Comparison of ENCODE assay signal across 10 cellular contexts in genomic region chr6:14596410-14596809, GRCh38.
DNase-seq lines count a peak whose midpoint lies in the region; ATAC-seq, FAIRE-seq and TF ChIP-seq lines count a peak whose summit lies in the region.
"Had no signal": no experiment of that assay in that cellular context is flagged by ENCODE, and none has a peak within 500 bp of the region (broad histone marks: within the 10 kb centered on the region; RNA-seq: fewer than 3 reads in every experiment).

No MANE protein-coding gene starts in this region.

- H2BK5ac ChIP-seq in IMR-90 (ENCODE audit: low read depth, low read length, poor library complexity, severe bottlenecking), result no peak overlapping the region

- peaks cover 4% of the 10 kb centered on the region for H3K27me3 ChIP-seq in IMR-90 (ENCODE audit: control insufficient read depth, insufficient read depth, low read length)

- no peak for TF ChIP-seq POLR2A in IMR-90 (IDR thresholded peaks at IDR 0.05; ENCODE audit: low read depth, low read length)
- no peak for TF ChIP-seq POLR2A in H54 (IDR thresholded peaks at IDR 0.05; ENCODE audit: low read depth, low read length)

- H3K36me3 ChIP-seq in IMR-90 (ENCODE audit: control insufficient read depth, insufficient read depth, low read length), result no peaks in the 10 kb centered on the region

- H3K56ac ChIP-seq in IMR-90 (ENCODE audit: extremely low read depth, insufficient read depth, low read length), result no peak overlapping the region

- intact Hi-C loops in IMR-90 (cut with micrococcal nuclease), result no loop called here

- H3K23ac ChIP-seq in IMR-90 (ENCODE audit: low read depth, low read length), result no peak overlapping the region

- no peaks in the 10 kb centered on the region for H4K20me1 ChIP-seq in IMR-90 (ENCODE audit: insufficient read depth, low read length)

- H3K4me3 ChIP-seq in IMR-90 (ENCODE audit: insufficient read depth, low read depth, low read length), result no peak overlapping the region

- H3K18ac ChIP-seq in IMR-90 (ENCODE audit: low read depth, low read length), result no peak overlapping the region

- H3K9me1 ChIP-seq in IMR-90 (ENCODE audit: insufficient read depth, low read length), result no peaks in the 10 kb centered on the region

- peak; percentile 29; the same call in 1 of the 2 replicates for ATAC-seq in IMR-90 (ENCODE audit: low read depth)
- no peak for ATAC-seq in HG02678 (IDR thresholded peaks at IDR 0.05; ENCODE audit: unreplicated experiment)
- ATAC-seq in GM19463 (IDR thresholded peaks at IDR 0.05; ENCODE audit: unreplicated experiment), result no peak

- dilution Hi-C loops in IMR-90 (cut with HindIII; ENCODE audit: low sequenced_read_pairs, unreplicated experiment), result no loop called here

- H2AFZ ChIP-seq in IMR-90 (replicated peaks; ENCODE audit: low read length, poor library complexity), result no peak overlapping the region

- FAIRE-seq in D721Med (lab: Jason Lieb, UNC), result no peak
- no peak for FAIRE-seq in H54 (lab: Jason Lieb, UNC)
- FAIRE-seq: HTR-8/SVneo had no signal

- BruUV-seq in IMR-90 (replicated peaks; lab: Mats Ljungman, UMichigan), result no TSS peak

- H3K4ac ChIP-seq in IMR-90 (ENCODE audit: low read depth, low read length), result no peak overlapping the region

- H3K9ac ChIP-seq in IMR-90 (ENCODE audit: low read depth, low read length), result no peak overlapping the region

- no peak overlapping the region for H3K27ac Mint-ChIP-seq in activated naive CD8-positive, alpha-beta T cell treated with anti-CD3 and anti-CD28 coated beads for 36 hours

- no peak for TF ChIP-seq RAD21 in IMR-90 (IDR thresholded peaks at IDR 0.05; ENCODE audit: low read length)

- H2BK120ac ChIP-seq in IMR-90 (ENCODE audit: low read depth, low read length), result no peak overlapping the region

- no peaks in the 10 kb centered on the region for H3K79me1 ChIP-seq in IMR-90 (ENCODE audit: low read depth in 1 of 2, low read length in 2 of 2)

- H3K27me3 Mint-ChIP-seq in activated naive CD8-positive, alpha-beta T cell treated with anti-CD3 and anti-CD28 coated beads for 36 hours, result no peaks in the 10 kb centered on the region
- H3K27me3 Mint-ChIP-seq: naive B cell had no signal

- no peak overlapping the region for H4K91ac ChIP-seq in IMR-90 (ENCODE audit: insufficient read depth, low read depth, low read length)

- H3K14ac ChIP-seq in IMR-90 (replicated peaks; ENCODE audit: low read depth, low read length), result no peak overlapping the region

- H3K9me3 Mint-ChIP-seq in activated naive CD8-positive, alpha-beta T cell treated with anti-CD3 and anti-CD28 coated beads for 36 hours, result no peaks in the 10 kb centered on the region
- H3K9me3 Mint-ChIP-seq: naive B cell had no signal

- H3K27ac ChIP-seq in IMR-90 (ENCODE audit: insufficient read depth, low read length), result no peak overlapping the region

- peaks cover 4% of the 10 kb centered on the region for H3K9me3 ChIP-seq in IMR-90 (ENCODE audit: control insufficient read depth, insufficient read depth, low read length)

- H2BK20ac ChIP-seq in IMR-90 (ENCODE audit: low read depth, low read length), result no peak overlapping the region

- peaks cover 7% of the 10 kb centered on the region for H3K4me1 Mint-ChIP-seq in activated naive CD8-positive, alpha-beta T cell treated with anti-CD3 and anti-CD28 coated beads for 36 hours

- in situ Hi-C loops in IMR-90 (cut with MboI; ENCODE audit: low sequenced_read_pairs), result no loop called here

- no peak overlapping the region for H3K4me2 ChIP-seq in IMR-90 (ENCODE audit: low read depth, low read length)

- WGBS in IMR-90 (ENCODE audit: extremely low coverage in 2 of 2, insufficient read length in 1 of 2), 2 experiments, result no CpG with 5 or more reads among the region's 4 CpGs

- no peak overlapping the region for H3K4me3 Mint-ChIP-seq in activated naive CD8-positive, alpha-beta T cell treated with anti-CD3 and anti-CD28 coated beads for 36 hours

- no peak overlapping the region for H2BK15ac ChIP-seq in IMR-90 (ENCODE audit: low read depth, low read length)

- CTCF ChIA-PET in IMR-90 (lab: Yijun Ruan, JAX), result no interaction called here

- H4K8ac ChIP-seq in IMR-90 (ENCODE audit: low read depth in 2 of 2, low read length in 2 of 2), result no peak overlapping the region

- H4K5ac ChIP-seq in IMR-90 (ENCODE audit: low read depth, low read length), result no peak overlapping the region

- H3K36me3 Mint-ChIP-seq in activated naive CD8-positive, alpha-beta T cell treated with anti-CD3 and anti-CD28 coated beads for 36 hours, result no peaks in the 10 kb centered on the region

- DNase-seq in COLO829 (ENCODE audit: low spot score) (peak; percentile 27), IMR-90 (peak; percentile 84), kidney glomerular epithelial cell (lab: John Stamatoyannopoulos, UW) (peak; percentile 4), D721Med (ENCODE audit: insufficient read length, low spot score) (no peak), H54 (ENCODE audit: insufficient read length, low spot score) (no peak)
- DNase-seq in activated naive CD8-positive, alpha-beta T cell treated with anti-CD3 and anti-CD28 coated beads for 36 hours, result peak; percentile 18
- DNase-seq: naive B cell had no signal

- no peaks in the 10 kb centered on the region for H3K4me1 ChIP-seq in IMR-90 (ENCODE audit: control insufficient read depth, insufficient read depth, low read length)

- no peak for TF ChIP-seq CTCF in IMR-90 (conservative IDR thresholded peaks at IDR 0.05; ENCODE audit: low read depth, low read length)
- TF ChIP-seq CTCF in D721Med (IDR thresholded peaks at IDR 0.05; ENCODE audit: insufficient read depth, missing control alignments), result no peak

- POLR2A ChIA-PET in IMR-90 (lab: Charles Lee; ENCODE audit: unreplicated experiment), result no interaction called here

- no peak overlapping the region for H2AK5ac ChIP-seq in IMR-90 (ENCODE audit: low read depth, low read length)

- no peak overlapping the region for H2AK9ac ChIP-seq in IMR-90 (replicated peaks; ENCODE audit: low read depth, low read length, poor library complexity)

TF ChIP-seq in IMR-90, 13 proteins besides CTCF, POLR2A, EP300 and RAD21:
- TF ChIP-seq BHLHE40 (IDR thresholded peaks at IDR 0.05; ENCODE audit: low read depth, low read length), result no peak
- peak; percentile 76 for TF ChIP-seq CEBPB (IDR thresholded peaks at IDR 0.05; ENCODE audit: low read depth, low read length)

Comparison
In these comparisons a context has a peak if more than half of its experiments do, and no peak if none do; other contexts are left out.
1. DNase-seq: peak in COLO829 (single experiment), IMR-90 (single experiment), activated naive CD8-positive, alpha-beta T cell treated with anti-CD3 and anti-CD28 coated beads for 36 hours (single experiment) and kidney glomerular epithelial cell (single experiment); none in D721Med (single experiment) and H54 (single experiment).